Comparison of ENCODE assay signal across 34 cellular contexts in the genomic region with DNA sequence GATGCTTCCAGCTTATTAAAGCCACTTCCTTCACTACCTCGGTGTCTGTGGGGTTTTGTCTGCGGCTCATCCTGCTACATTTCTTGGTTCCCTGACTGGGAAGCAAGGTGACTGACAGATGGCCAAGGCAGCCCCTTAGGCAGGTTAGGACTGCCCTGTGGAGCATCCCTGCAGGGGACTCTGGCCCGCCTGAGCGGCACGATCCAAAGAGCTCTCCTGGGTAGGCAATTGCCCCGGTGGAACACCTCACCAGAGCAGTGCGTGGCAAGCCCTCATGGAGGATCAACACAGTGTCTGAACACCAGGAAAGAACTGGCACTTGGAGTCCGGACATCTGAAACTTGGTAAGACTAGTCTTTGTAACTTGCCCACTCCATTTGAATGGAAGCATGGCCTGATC.
"Had no signal": no experiment of that assay in that cellular context is flagged by ENCODE, and none has a peak within 500 bp of the region (broad histone marks: within the 10 kb centered on the region; RNA-seq: fewer than 3 reads in every experiment).

No MANE protein-coding gene starts in this region.

- H3K9me3 ChIP-seq: adrenal gland, body of pancreas had no signal

- ATAC-seq: activated CD4-positive, alpha-beta T cell treated with anti-CD3 and anti-CD28 coated beads for 36 hours; activated CD8-positive, alpha-beta memory T cell treated with anti-CD3 and anti-CD28 coated beads, Interleukin-2, amount 10 ng/mL, durations not matched to agents 7 days and 5 days; activated CD8-positive, alpha-beta T cell treated with anti-CD3 and anti-CD28 coated beads, Interleukin-2, amount 10 ng/mL, durations not matched to agents 7 days and 5 days; activated naive CD8-positive, alpha-beta T cell treated with anti-CD3 and anti-CD28 coated beads, Interleukin-2, amount 50 U/mL, for 24 hours; body of pancreas; esophagus mucosa; T-helper 17 cell had no signal

- H3K27ac ChIP-seq: adrenal gland, body of pancreas, breast epithelium, cardiac muscle cell, coronary artery, dorsolateral prefrontal cortex, WERI-Rb-1 had no signal

- H3K27me3 ChIP-seq: adrenal gland, body of pancreas, breast epithelium, cardiac muscle cell, dorsolateral prefrontal cortex had no signal

- H3K4me3 ChIP-seq: adrenal gland, body of pancreas, breast epithelium, cardiac muscle cell, coronary artery, dorsolateral prefrontal cortex had no signal

- H3K36me3 ChIP-seq: adrenal gland, breast epithelium, cardiac muscle cell, WERI-Rb-1 had no signal

- DNase-seq: activated B cell treated with CpG ODN at 0.5 μM for 24 hours; activated CD4-positive, alpha-beta memory T cell treated with anti-CD3 and anti-CD28 coated beads for 36 hours; activated CD4-positive, alpha-beta T cell treated with anti-CD3 and anti-CD28 coated beads for 36 hours; activated CD4-positive, alpha-beta T cell treated with anti-CD3 and anti-CD28 coated beads, Interleukin-2, amount 10 ng/mL, durations not matched to agents 24 days and 14 days; activated CD4-positive, CD25-positive, alpha-beta regulatory T cell treated with anti-CD3 and anti-CD28 coated beads, Interleukin-2, amount 50 U/mL, for 72 hours; activated CD8-positive, alpha-beta memory T cell treated with anti-CD3 and anti-CD28 coated beads, Interleukin-2, amount 10 ng/mL, durations not matched to agents 7 days and 5 days; activated CD8-positive, alpha-beta memory T cell treated with anti-CD3 and anti-CD28 coated beads, Interleukin-2, amount 50 U/mL, for 4 hours; activated CD8-positive, alpha-beta T cell treated with anti-CD3 and anti-CD28 coated beads, Interleukin-2, amount 10 ng/mL, durations not matched to agents 7 days and 5 days; activated effector memory CD4-positive, alpha-beta T cell treated with anti-CD3 and anti-CD28 coated beads, Interleukin-2, amount 50 U/mL, for 16 hours; activated naive CD4-positive, alpha-beta T cell treated with anti-CD3 and anti-CD28 coated beads for 36 hours; activated naive CD8-positive, alpha-beta T cell treated with anti-CD3 and anti-CD28 coated beads for 36 hours; activated naive CD8-positive, alpha-beta T cell treated with anti-CD3 and anti-CD28 coated beads, Interleukin-2, amount 50 U/mL, for 24 hours; activated T-cell treated with anti-CD3 and anti-CD28 coated beads, Interleukin-2, amount 50 U/mL, for 1 hour; activated T-cell treated with anti-CD3 and anti-CD28 coated beads, Interleukin-2, amount 50 U/mL, for 48 hours; adrenal gland; amygdala; aorta; body of pancreas; central memory CD4-positive, alpha-beta T cell; cerebellar nuclear complex; dorsolateral prefrontal cortex; effector memory CD4-positive, alpha-beta T cell; endodermal cell; foreskin fibroblast; head of caudate nucleus; T-helper 1 cell; T-helper 17 cell; T1000; WERI-Rb-1 had no signal

- H3K4me1 ChIP-seq: adrenal gland, body of pancreas, breast epithelium had no signal

- FAIRE-seq: frontal cortex had no signal
